Comparison of ENCODE assay signal across 1 cellular context in the genomic region with DNA sequence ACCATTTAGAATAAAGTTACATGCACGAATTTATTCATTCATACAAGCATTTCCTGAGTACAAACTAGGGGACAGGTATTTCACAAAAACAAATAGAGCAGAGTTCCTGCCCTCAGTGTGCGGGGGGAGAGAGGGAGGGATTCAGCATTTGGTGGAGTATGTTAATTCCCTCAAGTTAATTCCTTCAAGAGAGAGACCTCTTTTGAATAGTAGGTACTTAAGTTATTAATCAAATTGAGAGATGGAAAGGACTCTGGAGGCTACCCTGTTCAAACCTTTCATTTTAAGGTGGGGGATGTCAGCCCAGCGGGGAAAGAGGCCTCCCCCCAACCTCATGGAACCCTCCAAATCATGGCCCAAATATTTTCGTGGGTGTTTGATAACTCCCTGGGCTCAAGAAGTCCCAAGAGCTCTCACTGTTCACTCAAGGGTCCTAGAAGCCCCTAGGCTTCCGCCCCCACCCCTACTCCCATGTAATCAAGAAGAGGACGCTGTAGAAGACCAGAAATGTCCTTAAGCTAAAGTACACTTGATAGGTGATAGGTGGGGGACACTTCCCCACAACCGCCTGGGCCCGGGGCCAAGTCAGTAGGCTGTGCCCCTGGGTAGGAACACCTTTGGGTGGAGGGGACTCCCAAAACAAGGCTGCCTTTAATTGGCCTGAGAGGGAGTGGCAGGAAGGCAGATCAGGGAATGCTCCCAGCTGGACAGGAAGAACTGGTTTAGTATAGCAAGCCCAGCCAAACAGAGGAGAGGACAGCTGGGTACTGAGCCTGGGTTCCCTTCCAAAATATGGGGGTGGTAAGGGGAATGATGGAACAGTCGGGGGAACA.
TF ChIP-seq lines count a peak whose summit lies in the region.

No MANE protein-coding gene starts in this region.

TF ChIP-seq in HepG2, 621 proteins besides CTCF, POLR2A, EP300 and RAD21 (continued from another document and continues in another):
- TF ChIP-seq TFDP2 (CRISPR knock-in tag; IDR thresholded peaks at IDR 0.05) (no peak), ZNF557 (CRISPR knock-in tag; IDR thresholded peaks at IDR 0.05) (no peak), SP5 (CRISPR knock-in tag; IDR thresholded peaks at IDR 0.05; ENCODE audit: borderline replicate concordance, low read depth) (peak; percentile 51), NFYB (CRISPR knock-in tag; IDR thresholded peaks at IDR 0.05) (no peak), MTF2 (CRISPR knock-in tag; IDR thresholded peaks at IDR 0.05; ENCODE audit: borderline replicate concordance) (no peak), ZGPAT (CRISPR knock-in tag; IDR thresholded peaks at IDR 0.05) (0 out of 2 replicates have a peak, but pooled peaks have one; percentile 9), EEA1 (CRISPR knock-in tag; IDR thresholded peaks at IDR 0.05; ENCODE audit: borderline replicate concordance) (no peak), ZNF10 (CRISPR knock-in tag; IDR thresholded peaks at IDR 0.05; ENCODE audit: borderline replicate concordance, low read depth) (no peak), FOXM1 (CRISPR knock-in tag; IDR thresholded peaks at IDR 0.05) (no peak), CCAR2 (optimal IDR thresholded peaks at IDR 0.05; ENCODE audit: low read depth, low read length) (no peak), NR1H2 (CRISPR knock-in tag; IDR thresholded peaks at IDR 0.05; ENCODE audit: borderline replicate concordance, low read depth) (no peak), KDM6A (CRISPR knock-in tag; IDR thresholded peaks at IDR 0.05; ENCODE audit: low read depth) (no peak), HDAC2 (CRISPR knock-in tag; IDR thresholded peaks at IDR 0.05) (no peak; the same call in 1 of the 2 replicates), FOXP4 (CRISPR knock-in tag; IDR thresholded peaks at IDR 0.05) (peak; percentile 47), ZNF687 (CRISPR knock-in tag; IDR thresholded peaks at IDR 0.05) (no peak), FOXK2 (IDR thresholded peaks at IDR 0.05) (no peak), SPEN (CRISPR knock-in tag; IDR thresholded peaks at IDR 0.05; ENCODE audit: low read depth) (no peak), SAP130 (CRISPR knock-in tag; IDR thresholded peaks at IDR 0.05; ENCODE audit: low read depth) (peak; percentile 79), AGO2 (optimal IDR thresholded peaks at IDR 0.05; ENCODE audit: low read depth, low read length) (no peak), TEAD3 (CRISPR knock-in tag; optimal IDR thresholded peaks at IDR 0.05; ENCODE audit: borderline replicate concordance) (peak; percentile 32), MYNN (CRISPR knock-in tag; IDR thresholded peaks at IDR 0.05; ENCODE audit: low read depth) (no peak), ZNF780A (CRISPR knock-in tag; IDR thresholded peaks at IDR 0.05) (no peak), NFIB (CRISPR knock-in tag; IDR thresholded peaks at IDR 0.05; ENCODE audit: borderline replicate concordance) (no peak), ZFX (CRISPR knock-in tag; IDR thresholded peaks at IDR 0.05; ENCODE audit: low read depth) (no peak), GTF2F1 (IDR thresholded peaks at IDR 0.05; ENCODE audit: low read length) (no peak), NR2F2 (IDR thresholded peaks at IDR 0.05; ENCODE audit: borderline replicate concordance, low read depth) (0 out of 2 replicates have a peak, but pooled peaks have one; percentile 20), PHF21A (CRISPR knock-in tag; IDR thresholded peaks at IDR 0.05) (0 out of 2 replicates have a peak, but pooled peaks have one; percentile 1), MAFG (CRISPR knock-in tag; IDR thresholded peaks at IDR 0.05) (no peak)
- TF ChIP-seq, protein P1, sequence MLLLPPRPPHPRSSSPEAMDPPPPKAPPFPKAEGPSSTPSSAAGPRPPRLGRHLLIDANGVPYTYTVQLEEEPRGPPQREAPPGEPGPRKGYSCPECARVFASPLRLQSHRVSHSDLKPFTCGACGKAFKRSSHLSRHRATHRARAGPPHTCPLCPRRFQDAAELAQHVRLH (CRISPR knock-in tag; IDR thresholded peaks at IDR 0.05; ENCODE audit: borderline replicate concordance, low read depth): no peak
- TF ChIP-seq, protein P2, sequence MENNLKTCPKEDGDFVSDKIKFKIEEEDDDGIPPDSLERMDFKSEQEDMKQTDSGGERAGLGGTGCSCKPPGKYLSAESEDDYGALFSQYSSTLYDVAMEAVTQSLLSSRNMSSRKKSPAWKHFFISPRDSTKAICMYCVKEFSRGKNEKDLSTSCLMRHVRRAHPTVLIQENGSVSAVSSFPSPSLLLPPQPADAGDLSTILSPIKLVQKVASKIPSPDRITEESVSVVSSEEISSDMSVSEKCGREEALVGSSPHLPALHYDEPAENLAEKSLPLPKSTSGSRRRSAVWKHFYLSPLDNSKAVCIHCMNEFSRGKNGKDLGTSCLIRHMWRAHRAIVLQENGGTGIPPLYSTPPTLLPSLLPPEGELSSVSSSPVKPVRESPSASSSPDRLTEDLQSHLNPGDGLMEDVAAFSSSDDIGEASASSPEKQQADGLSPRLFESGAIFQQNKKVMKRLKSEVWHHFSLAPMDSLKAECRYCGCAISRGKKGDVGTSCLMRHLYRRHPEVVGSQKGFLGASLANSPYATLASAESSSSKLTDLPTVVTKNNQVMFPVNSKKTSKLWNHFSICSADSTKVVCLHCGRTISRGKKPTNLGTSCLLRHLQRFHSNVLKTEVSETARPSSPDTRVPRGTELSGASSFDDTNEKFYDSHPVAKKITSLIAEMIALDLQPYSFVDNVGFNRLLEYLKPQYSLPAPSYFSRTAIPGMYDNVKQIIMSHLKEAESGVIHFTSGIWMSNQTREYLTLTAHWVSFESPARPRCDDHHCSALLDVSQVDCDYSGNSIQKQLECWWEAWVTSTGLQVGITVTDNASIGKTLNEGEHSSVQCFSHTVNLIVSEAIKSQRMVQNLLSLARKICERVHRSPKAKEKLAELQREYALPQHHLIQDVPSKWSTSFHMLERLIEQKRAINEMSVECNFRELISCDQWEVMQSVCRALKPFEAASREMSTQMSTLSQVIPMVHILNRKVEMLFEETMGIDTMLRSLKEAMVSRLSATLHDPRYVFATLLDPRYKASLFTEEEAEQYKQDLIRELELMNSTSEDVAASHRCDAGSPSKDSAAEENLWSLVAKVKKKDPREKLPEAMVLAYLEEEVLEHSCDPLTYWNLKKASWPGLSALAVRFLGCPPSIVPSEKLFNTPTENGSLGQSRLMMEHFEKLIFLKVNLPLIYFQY (CRISPR knock-in tag; IDR thresholded peaks at IDR 0.05; ENCODE audit: borderline replicate concordance): 0 out of 2 replicates have a peak, but pooled peaks have one; percentile 17
- TF ChIP-seq, protein P3, sequence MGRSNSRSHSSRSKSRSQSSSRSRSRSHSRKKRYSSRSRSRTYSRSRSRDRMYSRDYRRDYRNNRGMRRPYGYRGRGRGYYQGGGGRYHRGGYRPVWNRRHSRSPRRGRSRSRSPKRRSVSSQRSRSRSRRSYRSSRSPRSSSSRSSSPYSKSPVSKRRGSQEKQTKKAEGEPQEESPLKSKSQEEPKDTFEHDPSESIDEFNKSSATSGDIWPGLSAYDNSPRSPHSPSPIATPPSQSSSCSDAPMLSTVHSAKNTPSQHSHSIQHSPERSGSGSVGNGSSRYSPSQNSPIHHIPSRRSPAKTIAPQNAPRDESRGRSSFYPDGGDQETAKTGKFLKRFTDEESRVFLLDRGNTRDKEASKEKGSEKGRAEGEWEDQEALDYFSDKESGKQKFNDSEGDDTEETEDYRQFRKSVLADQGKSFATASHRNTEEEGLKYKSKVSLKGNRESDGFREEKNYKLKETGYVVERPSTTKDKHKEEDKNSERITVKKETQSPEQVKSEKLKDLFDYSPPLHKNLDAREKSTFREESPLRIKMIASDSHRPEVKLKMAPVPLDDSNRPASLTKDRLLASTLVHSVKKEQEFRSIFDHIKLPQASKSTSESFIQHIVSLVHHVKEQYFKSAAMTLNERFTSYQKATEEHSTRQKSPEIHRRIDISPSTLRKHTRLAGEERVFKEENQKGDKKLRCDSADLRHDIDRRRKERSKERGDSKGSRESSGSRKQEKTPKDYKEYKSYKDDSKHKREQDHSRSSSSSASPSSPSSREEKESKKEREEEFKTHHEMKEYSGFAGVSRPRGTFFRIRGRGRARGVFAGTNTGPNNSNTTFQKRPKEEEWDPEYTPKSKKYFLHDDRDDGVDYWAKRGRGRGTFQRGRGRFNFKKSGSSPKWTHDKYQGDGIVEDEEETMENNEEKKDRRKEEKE (IDR thresholded peaks at IDR 0.05): no peak
- TF ChIP-seq, protein P4, sequence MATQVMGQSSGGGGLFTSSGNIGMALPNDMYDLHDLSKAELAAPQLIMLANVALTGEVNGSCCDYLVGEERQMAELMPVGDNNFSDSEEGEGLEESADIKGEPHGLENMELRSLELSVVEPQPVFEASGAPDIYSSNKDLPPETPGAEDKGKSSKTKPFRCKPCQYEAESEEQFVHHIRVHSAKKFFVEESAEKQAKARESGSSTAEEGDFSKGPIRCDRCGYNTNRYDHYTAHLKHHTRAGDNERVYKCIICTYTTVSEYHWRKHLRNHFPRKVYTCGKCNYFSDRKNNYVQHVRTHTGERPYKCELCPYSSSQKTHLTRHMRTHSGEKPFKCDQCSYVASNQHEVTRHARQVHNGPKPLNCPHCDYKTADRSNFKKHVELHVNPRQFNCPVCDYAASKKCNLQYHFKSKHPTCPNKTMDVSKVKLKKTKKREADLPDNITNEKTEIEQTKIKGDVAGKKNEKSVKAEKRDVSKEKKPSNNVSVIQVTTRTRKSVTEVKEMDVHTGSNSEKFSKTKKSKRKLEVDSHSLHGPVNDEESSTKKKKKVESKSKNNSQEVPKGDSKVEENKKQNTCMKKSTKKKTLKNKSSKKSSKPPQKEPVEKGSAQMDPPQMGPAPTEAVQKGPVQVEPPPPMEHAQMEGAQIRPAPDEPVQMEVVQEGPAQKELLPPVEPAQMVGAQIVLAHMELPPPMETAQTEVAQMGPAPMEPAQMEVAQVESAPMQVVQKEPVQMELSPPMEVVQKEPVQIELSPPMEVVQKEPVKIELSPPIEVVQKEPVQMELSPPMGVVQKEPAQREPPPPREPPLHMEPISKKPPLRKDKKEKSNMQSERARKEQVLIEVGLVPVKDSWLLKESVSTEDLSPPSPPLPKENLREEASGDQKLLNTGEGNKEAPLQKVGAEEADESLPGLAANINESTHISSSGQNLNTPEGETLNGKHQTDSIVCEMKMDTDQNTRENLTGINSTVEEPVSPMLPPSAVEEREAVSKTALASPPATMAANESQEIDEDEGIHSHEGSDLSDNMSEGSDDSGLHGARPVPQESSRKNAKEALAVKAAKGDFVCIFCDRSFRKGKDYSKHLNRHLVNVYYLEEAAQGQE (IDR thresholded peaks at IDR 0.05; ENCODE audit: borderline replicate concordance in 1 of 2, low read depth in 1 of 2, low read length in 2 of 2): no peak
